21 cellular contexts compared by ENCODE assay signal in the genomic region with DNA sequence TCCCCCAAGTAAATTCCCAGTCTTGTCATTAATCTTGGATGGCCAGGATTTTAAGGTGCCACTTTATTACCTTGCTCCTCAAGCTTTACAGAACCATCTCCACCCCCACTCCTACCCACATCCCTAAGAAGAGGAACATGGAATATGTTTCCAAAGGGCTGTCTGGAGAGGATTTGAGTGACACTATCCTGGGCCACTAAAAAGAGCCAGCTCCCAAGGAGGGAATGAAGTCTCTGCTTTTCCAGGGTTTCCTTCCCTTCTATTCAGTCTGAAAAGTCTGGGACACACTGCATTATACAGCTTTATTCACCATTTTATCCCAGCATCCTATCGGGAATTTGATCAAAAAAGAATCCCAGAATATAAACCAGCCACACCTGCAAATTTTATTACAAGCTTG. TPM values are rescaled to one million over a fixed set of nuclear protein-coding genes. Genes with fewer than 3 reads are reported as not detected.
DNase-seq lines count a peak whose midpoint lies in the region; ATAC-seq and TF ChIP-seq lines count a peak whose summit lies in the region.
"Had no signal": no experiment of that assay in that cellular context is flagged by ENCODE, and none has a peak within 500 bp of the region (broad histone marks: within the 10 kb centered on the region; RNA-seq: fewer than 3 reads in every experiment).

No MANE protein-coding gene starts in this region.

- no peaks in the 10 kb centered on the region for H3K9me3 Mint-ChIP-seq in nephron
- H3K9me3 Mint-ChIP-seq in activated naive CD4-positive, alpha-beta T cell treated with anti-CD3 and anti-CD28 coated beads, Interleukin-2, amount 50 U/mL, for 72 hours: no peaks in the 10 kb centered on the region
- H3K9me3 Mint-ChIP-seq: stimulated activated memory B cell treated with anti-CD40 and anti-IgM and Interleukin-4, amounts not matched to agents 10 μg/mL and 1 μg/mL and 100 μg/mL, for 72 hours; T-cell had no signal

- H3K4me1 Mint-ChIP-seq in nephron: peaks cover 51% of the 10 kb centered on the region
- H3K4me1 Mint-ChIP-seq: memory B cell; naive B cell; stimulated activated memory B cell treated with anti-CD40 and anti-IgM and Interleukin-4, amounts not matched to agents 10 μg/mL and 1 μg/mL and 100 μg/mL, for 72 hours; T-cell had no signal

- H3K36me3 ChIP-seq in SJCRH30 (no peaks in the 10 kb centered on the region), esophagus muscularis mucosa (no peaks in the 10 kb centered on the region), thyroid gland (no peaks in the 10 kb centered on the region)
- H3K36me3 ChIP-seq: HAP-1, upper lobe of right lung had no signal

- peak overlapping the region in 1 of 3 experiments; percentile 37 for H3K4me3 Mint-ChIP-seq in nephron
- H3K4me3 Mint-ChIP-seq: memory B cell; naive B cell; stimulated activated memory B cell treated with anti-CD40 and anti-IgM and Interleukin-4, amounts not matched to agents 10 μg/mL and 1 μg/mL and 100 μg/mL, for 72 hours; T-cell had no signal

- TF ChIP-seq POLR2A in esophagus muscularis mucosa (IDR thresholded peaks at IDR 0.05; ENCODE audit: low read depth) (no peak), thyroid gland (IDR thresholded peaks at IDR 0.05) (no peak)

- no peaks in the 10 kb centered on the region for H3K27me3 Mint-ChIP-seq in nephron (ENCODE audit: low read depth)

- H3K27ac ChIP-seq in SJCRH30: no peak overlapping the region
- H3K27ac ChIP-seq in esophagus muscularis mucosa (replicated peaks in 1 of 4): peak overlapping the region; percentile 72 to 86 (median 81)
- peak overlapping the region in 2 of 3 donors; percentile 36 to 48 for H3K27ac ChIP-seq in thyroid gland
- H3K27ac ChIP-seq: upper lobe of right lung had no signal

- intact Hi-C loops in esophagus muscularis mucosa (cut with DNase I): no loop called here
- intact Hi-C loops in thyroid gland (cut with DNase I): no loop called here

- TF ChIP-seq EP300 in esophagus muscularis mucosa (IDR thresholded peaks at IDR 0.05): no peak

- no peaks in the 10 kb centered on the region for H3K36me3 Mint-ChIP-seq in nephron (ENCODE audit: low read depth)
- no peaks in the 10 kb centered on the region for H3K36me3 Mint-ChIP-seq in activated naive CD4-positive, alpha-beta T cell treated with anti-CD3 and anti-CD28 coated beads, Interleukin-2, amount 50 U/mL, for 72 hours
- H3K36me3 Mint-ChIP-seq: memory B cell; naive B cell; stimulated activated memory B cell treated with anti-CD40 and anti-IgM and Interleukin-4, amounts not matched to agents 10 μg/mL and 1 μg/mL and 100 μg/mL, for 72 hours; T-cell had no signal

- WGBS in esophagus muscularis mucosa: 16% methylated on average over 1 of the region's 1 CpG
- WGBS in thyroid gland, 2 donors: 55 to 61% methylated on average over 1 of the region's 1 CpG

- peak in 1 of 2 experiments; percentile 5 for DNase-seq in SJCRH30
- DNase-seq in esophagus muscularis mucosa (ENCODE audit: extremely low spot score): no peak
- DNase-seq in thyroid gland: no peak
- no peak for DNase-seq in activated naive CD4-positive, alpha-beta T cell treated with anti-CD3 and anti-CD28 coated beads, Interleukin-2, amount 50 U/mL, for 72 hours (ENCODE audit: low spot score in 2 of 2)
- no peak for DNase-seq in NCI-H345 treated with DMSO at 0.1 percent for 48 hours (lab: John Stamatoyannopoulos, UW; ENCODE audit: unreplicated experiment)
- DNase-seq: activated CD4-positive, alpha-beta T cell treated with anti-CD3 and anti-CD28 coated beads, Interleukin-2, amount 50 U/mL, for 1 hour; activated naive CD4-positive, alpha-beta T cell treated with Interleukin-2 at 50 U/mL for 16 hours; EL; erythroblast; KG1; naive B cell; NCI-H524; stimulated activated CD4-positive, alpha-beta T cell treated with anti-CD3 and anti-CD28 coated beads, Interleukin-15, amount 100 ng/mL, for 24 hours; T-cell; upper lobe of right lung had no signal

- H3K27ac Mint-ChIP-seq in nephron: peak overlapping the region in 2 of 3 experiments; percentile 86 to 93
- H3K27ac Mint-ChIP-seq in activated naive CD4-positive, alpha-beta T cell treated with anti-CD3 and anti-CD28 coated beads, Interleukin-2, amount 50 U/mL, for 72 hours: no peak overlapping the region
- H3K27ac Mint-ChIP-seq: memory B cell; naive B cell; stimulated activated memory B cell treated with anti-CD40 and anti-IgM and Interleukin-4, amounts not matched to agents 10 μg/mL and 1 μg/mL and 100 μg/mL, for 72 hours; T-cell had no signal

- H3K9me3 ChIP-seq in SJCRH30 (replicated peaks): no peaks in the 10 kb centered on the region
- H3K9me3 ChIP-seq in esophagus muscularis mucosa: no peaks in the 10 kb centered on the region
- H3K9me3 ChIP-seq in thyroid gland: no peaks in the 10 kb centered on the region
- H3K9me3 ChIP-seq: body of pancreas, HAP-1, upper lobe of right lung had no signal

- no peak for ATAC-seq in activated naive CD4-positive, alpha-beta T cell treated with anti-CD3 and anti-CD28 coated beads, Interleukin-2, amount 50 U/mL, for 72 hours
- no peak for ATAC-seq in HG03045 (IDR thresholded peaks at IDR 0.05; ENCODE audit: unreplicated experiment)
- ATAC-seq: stimulated activated memory B cell treated with anti-CD40 and anti-IgM and Interleukin-4, amounts not matched to agents 10 μg/mL and 1 μg/mL and 100 μg/mL, for 72 hours; T-cell had no signal

- no peaks in the 10 kb centered on the region for H3K4me1 ChIP-seq in SJCRH30
- peaks cover 20 to 52% (median 48%) of the 10 kb centered on the region in 4 donors for H3K4me1 ChIP-seq in esophagus muscularis mucosa
- peaks cover 4 to 21% of the 10 kb centered on the region in 2 donors for H3K4me1 ChIP-seq in thyroid gland
- H3K4me1 ChIP-seq: body of pancreas, HAP-1, upper lobe of right lung had no signal

- H3K27me3 ChIP-seq in SJCRH30 (no peaks in the 10 kb centered on the region), esophagus muscularis mucosa (no peaks in the 10 kb centered on the region), thyroid gland (no peaks in the 10 kb centered on the region)
- H3K27me3 ChIP-seq: body of pancreas, upper lobe of right lung had no signal

- TF ChIP-seq CTCF in esophagus muscularis mucosa (IDR thresholded peaks at IDR 0.05): no peak
- TF ChIP-seq CTCF in nephron (IDR thresholded peaks at IDR 0.05; ENCODE audit: unreplicated experiment in 3 of 3): no peak
- TF ChIP-seq CTCF in thyroid gland (IDR thresholded peaks at IDR 0.05): no peak

- H3K4me3 ChIP-seq in SJCRH30 (peak overlapping the region; percentile 17; the same call in 1 of the 2 replicates), esophagus muscularis mucosa (peak overlapping the region in 2 of 4 donors; percentile 0 to 5), thyroid gland (replicated peaks in 1 of 3) (no peak overlapping the region)
- H3K4me3 ChIP-seq: body of pancreas, HAP-1, upper lobe of right lung had no signal

RNA-seq across cellular contexts. Expression of gene MECOM, which starts 35.6 kb away (rescaled TPM):
- total RNA-seq in SJCRH30 (2014; rRNA removed; shearing (Covaris generic)): 19.7 and 20.8 TPM in 2 replicates
- total RNA-seq in esophagus muscularis mucosa (10 to 100 TPM; 11.7 to 19.1 (median 13.6) TPM), thyroid gland (10 to 100 TPM in 1 of 4 donors, 1 to 10 TPM in 3; 3.2 to 16.0 (median 6.8) TPM)
- total RNA-seq in activated naive CD4-positive, alpha-beta T cell treated with anti-CD3 and anti-CD28 coated beads, Interleukin-2, amount 50 U/mL, for 72 hours: not detected

Comparison
In these comparisons a context has a peak if more than half of its experiments do, and no peak if none do; other contexts are left out.
1. H3K27ac Mint-ChIP-seq: peak in nephron (2 of 3); none in activated naive CD4-positive, alpha-beta T cell treated with anti-CD3 and anti-CD28 coated beads, Interleukin-2, amount 50 U/mL, for 72 hours (0 of 2).
2. RNA of gene MECOM, which starts 35.6 kb away (total RNA-seq): 19.7 to 20.8 TPM in SJCRH30, 11.7 to 19.1 TPM in esophagus muscularis mucosa and 3.2 to 16.0 TPM in thyroid gland; not detected in activated naive CD4-positive, alpha-beta T cell treated with anti-CD3 and anti-CD28 coated beads, Interleukin-2, amount 50 U/mL, for 72 hours; every median in the first group is over 4 times any median in the second.